2 cellular contexts compared by ENCODE assay signal in the genomic region with DNA sequence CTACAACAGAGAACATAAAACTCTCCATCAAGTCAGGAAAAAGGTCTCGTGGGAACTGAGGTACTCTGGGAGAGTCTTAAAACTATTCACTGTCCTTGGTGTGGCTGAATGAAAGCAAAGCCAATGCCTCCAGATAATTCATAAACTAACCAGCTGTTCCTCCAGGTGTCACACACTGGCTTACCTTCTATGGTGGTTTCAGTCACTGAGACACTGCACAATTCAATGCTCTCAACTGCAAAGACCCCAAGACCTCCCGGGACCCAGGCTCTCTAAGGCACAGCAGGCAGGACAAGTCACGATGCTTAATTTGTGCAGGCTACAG.
TF ChIP-seq lines count a peak whose summit lies in the region.

No MANE protein-coding gene starts in this region.

TF ChIP-seq in A549, 52 proteins besides CTCF, POLR2A, EP300 and RAD21:
- TF ChIP-seq, protein P1, sequence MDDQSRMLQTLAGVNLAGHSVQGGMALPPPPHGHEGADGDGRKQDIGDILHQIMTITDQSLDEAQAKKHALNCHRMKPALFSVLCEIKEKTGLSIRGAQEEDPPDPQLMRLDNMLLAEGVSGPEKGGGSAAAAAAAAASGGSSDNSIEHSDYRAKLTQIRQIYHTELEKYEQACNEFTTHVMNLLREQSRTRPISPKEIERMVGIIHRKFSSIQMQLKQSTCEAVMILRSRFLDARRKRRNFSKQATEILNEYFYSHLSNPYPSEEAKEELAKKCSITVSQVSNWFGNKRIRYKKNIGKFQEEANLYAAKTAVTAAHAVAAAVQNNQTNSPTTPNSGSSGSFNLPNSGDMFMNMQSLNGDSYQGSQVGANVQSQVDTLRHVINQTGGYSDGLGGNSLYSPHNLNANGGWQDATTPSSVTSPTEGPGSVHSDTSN (IDR thresholded peaks at IDR 0.05) = no peak
- no peak for TF ChIP-seq HOXB5 (CRISPR knock-in tag; IDR thresholded peaks at IDR 0.05)

TF ChIP-seq in H1, 55 proteins besides CTCF, POLR2A, EP300 and RAD21:
- TF ChIP-seq TEAD4 (IDR thresholded peaks at IDR 0.05; ENCODE audit: low read depth, low read length) (no peak), TAF7 (optimal IDR thresholded peaks at IDR 0.05; ENCODE audit: borderline replicate concordance, low read depth, low read length) (no peak), SP1 (IDR thresholded peaks at IDR 0.05; ENCODE audit: low read depth, low read length) (no peak), BACH1 (IDR thresholded peaks at IDR 0.05; ENCODE audit: low read length) (no peak), EGR1 (IDR thresholded peaks at IDR 0.05; ENCODE audit: borderline replicate concordance, low read depth, low read length) (no peak), SAP30 (IDR thresholded peaks at IDR 0.05; ENCODE audit: insufficient read depth, insufficient replicate concordance, low read length) (no peak), CHD1 (IDR thresholded peaks at IDR 0.05; ENCODE audit: low read depth, low read length) (no peak), HDAC6 (IDR thresholded peaks at IDR 0.05; ENCODE audit: low read depth, low read length) (no peak), ASH2L (IDR thresholded peaks at IDR 0.05; ENCODE audit: low read length) (no peak), CBX5 (IDR thresholded peaks at IDR 0.05; ENCODE audit: low read depth, low read length) (no peak), NRF1 (IDR thresholded peaks at IDR 0.05; ENCODE audit: low read depth, low read length) (no peak), CHD2 (IDR thresholded peaks at IDR 0.05; ENCODE audit: low read length) (no peak), KDM5A (IDR thresholded peaks at IDR 0.05; ENCODE audit: low read length) (no peak), CREB1 (IDR thresholded peaks at IDR 0.05) (no peak), RXRA (IDR thresholded peaks at IDR 0.05; ENCODE audit: insufficient read depth, low read depth, low read length) (no peak), TCF12 (IDR thresholded peaks at IDR 0.05; ENCODE audit: low read depth, low read length) (no peak), KDM4A (IDR thresholded peaks at IDR 0.05; ENCODE audit: low read depth, low read length, severe bottlenecking) (no peak)
- TF ChIP-seq, protein P2, sequence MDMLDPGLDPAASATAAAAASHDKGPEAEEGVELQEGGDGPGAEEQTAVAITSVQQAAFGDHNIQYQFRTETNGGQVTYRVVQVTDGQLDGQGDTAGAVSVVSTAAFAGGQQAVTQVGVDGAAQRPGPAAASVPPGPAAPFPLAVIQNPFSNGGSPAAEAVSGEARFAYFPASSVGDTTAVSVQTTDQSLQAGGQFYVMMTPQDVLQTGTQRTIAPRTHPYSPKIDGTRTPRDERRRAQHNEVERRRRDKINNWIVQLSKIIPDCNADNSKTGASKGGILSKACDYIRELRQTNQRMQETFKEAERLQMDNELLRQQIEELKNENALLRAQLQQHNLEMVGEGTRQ (IDR thresholded peaks at IDR 0.05; ENCODE audit: low read length) = no peak
- TF ChIP-seq, protein P3, sequence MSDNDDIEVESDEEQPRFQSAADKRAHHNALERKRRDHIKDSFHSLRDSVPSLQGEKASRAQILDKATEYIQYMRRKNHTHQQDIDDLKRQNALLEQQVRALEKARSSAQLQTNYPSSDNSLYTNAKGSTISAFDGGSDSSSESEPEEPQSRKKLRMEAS (IDR thresholded peaks at IDR 0.05) = no peak
